In genomic region chr10:70761031-70761601, GRCh38 we compare ENCODE assay signal across 14 cellular contexts. TPM values are rescaled to one million over a fixed set of nuclear protein-coding genes. Genes with fewer than 3 reads are reported as not detected.
DNase-seq lines count a peak whose midpoint lies in the region; ATAC-seq and TF ChIP-seq lines count a peak whose summit lies in the region.
"Had no signal": no experiment of that assay in that cellular context is flagged by ENCODE, and none has a peak within 500 bp of the region (broad histone marks: within the 10 kb centered on the region; RNA-seq: fewer than 3 reads in every experiment).

No MANE protein-coding gene starts in this region.

- H3K27ac ChIP-seq in heart right ventricle: no peak overlapping the region
- H3K27ac ChIP-seq: coronary artery, SJCRH30 had no signal

- H3K9me3 ChIP-seq in heart right ventricle: peaks cover 0 to 6% (median 0%) of the 10 kb centered on the region in 11 donors
- H3K9me3 ChIP-seq: SJCRH30 had no signal

- DNase-seq in H7 (peak; percentile 84), UCSD-AML1 (lab: John Stamatoyannopoulos, UW; ENCODE audit: unreplicated experiment) (peak; percentile 37), heart right ventricle (no peak), retina (peak; percentile 40), DMS 273 (lab: John Stamatoyannopoulos, UW; ENCODE audit: unreplicated experiment) (no peak), NCI-H1930 (lab: John Stamatoyannopoulos, UW) (no peak), NCI-H2029 treated with DMSO at 0.1 percent for 48 hours (lab: John Stamatoyannopoulos, UW) (no peak)
- no peak for DNase-seq in activated CD8-positive, alpha-beta memory T cell treated with anti-CD3 and anti-CD28 coated beads, Interleukin-2, amount 50 U/mL, for 4 hours
- DNase-seq: activated CD4-positive, alpha-beta T cell treated with anti-CD3 and anti-CD28 coated beads for 36 hours; SJCRH30 had no signal

- 79 to 85% methylated on average over 7 of the region's 7 CpGs for WGBS in heart right ventricle, 2 donors

- H3K36me3 ChIP-seq in H7 (replicated peaks; ENCODE audit: control insufficient read depth, insufficient read depth, low read length) (no peaks in the 10 kb centered on the region), heart right ventricle (no peaks in the 10 kb centered on the region)
- H3K36me3 ChIP-seq: SJCRH30 had no signal

- no peaks in the 10 kb centered on the region for H3K27me3 ChIP-seq in H7 (ENCODE audit: control insufficient read depth, insufficient read depth, low read length)
- H3K27me3 ChIP-seq in heart right ventricle: peaks cover 0 to 11% (median 0%) of the 10 kb centered on the region in 7 donors
- H3K27me3 ChIP-seq: SJCRH30 had no signal

- TF ChIP-seq CTCF in heart right ventricle (IDR thresholded peaks at IDR 0.05): peak in 4 of 9 donors; percentile 22 to 37 (median 30)

- H3K4me3 ChIP-seq in H7 (ENCODE audit: insufficient read depth, low read depth, low read length): no peak overlapping the region
- H3K4me3 ChIP-seq in heart right ventricle: no peak overlapping the region
- H3K4me3 ChIP-seq: coronary artery, SJCRH30 had no signal

- peak in 6 of 8 donors; percentile 15 to 43 (median 34) for ATAC-seq in heart right ventricle
- ATAC-seq: activated CD4-positive, alpha-beta T cell treated with anti-CD3 and anti-CD28 coated beads for 36 hours had no signal

- peaks cover 0 to 11% (median 4%) of the 10 kb centered on the region in 9 donors for H3K4me1 ChIP-seq in heart right ventricle

- intact Hi-C loops in heart right ventricle (cut with DNase I): loop anchor here in 6 of 10 donors (2.0 to 5.0 kb wide), 7 partner anchors 116 to 299 kb away; no protein-coding TSS in a partner anchor

RNA-seq across cellular contexts. Expression of gene TBATA, which starts 24.1 kb away (rescaled TPM):
- not detected in 2 replicates for total RNA-seq in H7 (2014; rRNA removed; shearing (Covaris generic))
- not detected for total RNA-seq in heart right ventricle
- polyA plus RNA-seq in heart right ventricle: not detected
- total RNA-seq: activated CD4-positive, alpha-beta T cell treated with anti-CD3 and anti-CD28 coated beads for 36 hours; activated T-helper 2 cell treated with anti-CD3 and anti-CD28 coated beads, Interferon-gamma antibody, Interleukin-2, Interleukin-4, amounts not matched to agents 10 μg/mL and 5 μg/mL and 100 μg/mL, durations not matched to agents 14 hours and 24 hours and 36 hours; mucosa of gallbladder; NCI-H460; SJCRH30 had no signal

RNA-seq across cellular contexts. Expression of gene SGPL1, which starts 54.6 kb away (rescaled TPM):
- 35.0 and 35.1 TPM in 2 replicates for total RNA-seq in H7 (2014; rRNA removed; shearing (Covaris generic))
- 10 to 100 TPM in 9 of 10 donors, 1 to 10 TPM in 1; 8.3 to 20.3 (median 13.9) TPM for total RNA-seq in heart right ventricle
- polyA plus RNA-seq in heart right ventricle: 1 to 10 TPM; 3.7 to 5.9 TPM

Comparison
In these comparisons a context has a peak if more than half of its experiments do, and no peak if none do; other contexts are left out.
1. DNase-seq: peak in H7 (single experiment), UCSD-AML1 (single experiment) and retina (single experiment); none in heart right ventricle (0 of 2), activated CD8-positive, alpha-beta memory T cell treated with anti-CD3 and anti-CD28 coated beads, Interleukin-2, amount 50 U/mL, for 4 hours (single experiment), DMS 273 (single experiment), NCI-H1930 (0 of 2) and NCI-H2029 treated with DMSO at 0.1 percent for 48 hours (single experiment).